In the genomic region with DNA sequence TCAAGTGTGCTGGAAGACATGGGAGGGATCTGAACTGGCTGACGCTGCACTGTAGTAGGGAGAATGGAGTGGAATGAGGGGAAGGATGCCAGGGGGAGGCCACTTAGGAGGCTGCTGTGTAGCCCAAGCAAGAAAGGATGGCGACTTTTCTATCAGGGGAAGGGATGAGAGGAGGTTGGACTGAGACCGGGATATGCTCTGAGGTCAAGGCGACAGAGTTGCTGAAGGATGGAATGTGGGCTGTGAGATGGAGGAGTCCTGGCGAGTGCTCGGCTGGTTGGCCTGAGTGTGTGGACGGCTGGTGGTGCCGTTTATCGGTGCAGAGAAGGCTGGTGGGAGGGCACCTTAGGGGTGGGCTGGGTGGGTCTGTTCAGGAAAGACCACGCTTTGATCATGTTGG, we compare ENCODE assay signal across 19 cellular contexts. TPM values are rescaled to one million over a fixed set of nuclear protein-coding genes. Genes with fewer than 3 reads are reported as not detected.
A peak's percentile ranks its signal among the peaks of the same experiment; 100 is the strongest.
DNase-seq lines count a peak whose midpoint lies in the region; ATAC-seq, FAIRE-seq and TF ChIP-seq lines count a peak whose summit lies in the region.
"Had no signal": no experiment of that assay in that cellular context is flagged by ENCODE, and none has a peak within 500 bp of the region (broad histone marks: within the 10 kb centered on the region; RNA-seq: fewer than 3 reads in every experiment).

No MANE protein-coding gene starts in this region.

- no peaks in the 10 kb centered on the region for H3K27me3 Mint-ChIP-seq in activated CD4-positive, alpha-beta T cell treated with anti-CD3 and anti-CD28 coated beads, Interleukin-2, amount 10 ng/mL, durations not matched to agents 7 days and 5 days
- H3K27me3 Mint-ChIP-seq in CD4-positive, CD25-positive, alpha-beta regulatory T cell, result peaks cover 10% of the 10 kb centered on the region
- peaks cover 14% of the 10 kb centered on the region for H3K27me3 Mint-ChIP-seq in endothelial cell (ENCODE audit: unreplicated experiment)

- no peak for DNase-seq in activated CD4-positive, alpha-beta T cell treated with anti-CD3 and anti-CD28 coated beads, Interleukin-2, amount 10 ng/mL, durations not matched to agents 7 days and 5 days
- no peak for DNase-seq in activated CD4-positive, alpha-beta T cell treated with anti-CD3 and anti-CD28 coated beads, Interleukin-2, amount 50 U/mL, for 4 hours
- no peak for DNase-seq in CD4-positive, CD25-positive, alpha-beta regulatory T cell
- DNase-seq in endothelial cell (ENCODE audit: low spot score) (no peak), tibial artery (no peak), urothelium cell line (ENCODE audit: low spot score) (no peak), DMS153 (lab: John Stamatoyannopoulos, UW) (no peak)
- DNase-seq: AML-193; CD8-positive, alpha-beta memory T cell; COR-L47; DMS 273 treated with DMSO at 0.1 percent for 48 hours; GM23248 had no signal

- ATAC-seq in CD4-positive, CD25-positive, alpha-beta regulatory T cell (ENCODE audit: low read depth in 2 of 2), result no peak
- ATAC-seq: A549, HepG2 had no signal

- CTCF ChIA-PET in activated CD4-positive, alpha-beta T cell treated with anti-CD3 and anti-CD28 coated beads, Interleukin-2, amount 10 ng/mL, durations not matched to agents 7 days and 5 days (lab: Charles Lee), result no interaction called here

- peaks cover 13% of the 10 kb centered on the region for H3K4me1 Mint-ChIP-seq in activated CD4-positive, alpha-beta T cell treated with anti-CD3 and anti-CD28 coated beads, Interleukin-2, amount 10 ng/mL, durations not matched to agents 7 days and 5 days
- peaks cover 0 to 11% (median 2%) of the 10 kb centered on the region in 4 donors for H3K4me1 Mint-ChIP-seq in CD4-positive, CD25-positive, alpha-beta regulatory T cell
- H3K4me1 Mint-ChIP-seq in endothelial cell (ENCODE audit: unreplicated experiment), result peaks cover 43% of the 10 kb centered on the region
- H3K4me1 Mint-ChIP-seq: IgD-negative memory B cell had no signal

- peaks cover 3% of the 10 kb centered on the region for H3K4me1 ChIP-seq in CD4-positive, CD25-positive, alpha-beta regulatory T cell (ENCODE audit: control insufficient read depth, insufficient read depth, low read length, poor library complexity, severe bottlenecking)
- peaks cover 0 to 5% (median 1%) of the 10 kb centered on the region in 4 donors for H3K4me1 ChIP-seq in tibial artery
- H3K4me1 ChIP-seq: HAP-1 had no signal

- TF ChIP-seq CTCF in endothelial cell (IDR thresholded peaks at IDR 0.05; ENCODE audit: unreplicated experiment) (no peak), tibial artery (IDR thresholded peaks at IDR 0.05) (no peak)

- H3K4me3 ChIP-seq in CD4-positive, CD25-positive, alpha-beta regulatory T cell (ENCODE audit: low read depth, low read length), result no peak overlapping the region
- no peak overlapping the region for H3K4me3 ChIP-seq in tibial artery
- H3K4me3 ChIP-seq: A549, GM23248, HAP-1 had no signal

- no peak for FAIRE-seq in urothelium cell line (lab: Jason Lieb, UNC)
- FAIRE-seq: A549, G401.6, GM12891, HepG2 had no signal

- intact Hi-C loops in tibial artery (cut with DNase I; ENCODE audit: low total_unique reads), result no loop called here

- H3K9me3 Mint-ChIP-seq in activated CD4-positive, alpha-beta T cell treated with anti-CD3 and anti-CD28 coated beads, Interleukin-2, amount 10 ng/mL, durations not matched to agents 7 days and 5 days, result no peaks in the 10 kb centered on the region
- peaks cover 0 to 2% (median 0%) of the 10 kb centered on the region in 7 donors for H3K9me3 Mint-ChIP-seq in CD4-positive, CD25-positive, alpha-beta regulatory T cell
- H3K9me3 Mint-ChIP-seq in endothelial cell (ENCODE audit: unreplicated experiment), result no peaks in the 10 kb centered on the region

- POLR2A ChIA-PET in activated CD4-positive, alpha-beta T cell treated with anti-CD3 and anti-CD28 coated beads, Interleukin-2, amount 10 ng/mL, durations not matched to agents 7 days and 5 days (lab: Charles Lee), result no interaction called here

- H3K36me3 ChIP-seq in CD4-positive, CD25-positive, alpha-beta regulatory T cell (ENCODE audit: control insufficient read depth, insufficient read depth, low read length), result no peaks in the 10 kb centered on the region
- H3K36me3 ChIP-seq in tibial artery, result no peaks in the 10 kb centered on the region
- H3K36me3 ChIP-seq: HAP-1 had no signal

- H3K27me3 ChIP-seq in CD4-positive, CD25-positive, alpha-beta regulatory T cell (ENCODE audit: control insufficient read depth, insufficient read depth, low read length), result no peaks in the 10 kb centered on the region
- H3K27me3 ChIP-seq in tibial artery, result no peaks in the 10 kb centered on the region

- no peak overlapping the region for H3K27ac ChIP-seq in CD4-positive, CD25-positive, alpha-beta regulatory T cell (ENCODE audit: insufficient read depth, low read length, poor library complexity, severe bottlenecking)
- H3K27ac ChIP-seq in tibial artery, result no peak overlapping the region
- H3K27ac ChIP-seq: 22Rv1, A549, GM23248 had no signal

- H3K27ac Mint-ChIP-seq in activated CD4-positive, alpha-beta T cell treated with anti-CD3 and anti-CD28 coated beads, Interleukin-2, amount 10 ng/mL, durations not matched to agents 7 days and 5 days, result peak overlapping the region; percentile 59
- H3K27ac Mint-ChIP-seq in CD4-positive, CD25-positive, alpha-beta regulatory T cell, result peak overlapping the region in 2 of 3 donors; percentile 20 to 45
- no peak overlapping the region for H3K27ac Mint-ChIP-seq in endothelial cell (ENCODE audit: unreplicated experiment)
- H3K27ac Mint-ChIP-seq: CD8-positive, alpha-beta memory T cell had no signal

- no peaks in the 10 kb centered on the region for H3K36me3 Mint-ChIP-seq in activated CD4-positive, alpha-beta T cell treated with anti-CD3 and anti-CD28 coated beads, Interleukin-2, amount 10 ng/mL, durations not matched to agents 7 days and 5 days (ENCODE audit: low read depth)
- no peaks in the 10 kb centered on the region for H3K36me3 Mint-ChIP-seq in CD4-positive, CD25-positive, alpha-beta regulatory T cell
- peaks cover 5% of the 10 kb centered on the region for H3K36me3 Mint-ChIP-seq in endothelial cell (ENCODE audit: low read depth, unreplicated experiment)
- H3K36me3 Mint-ChIP-seq: CD8-positive, alpha-beta memory T cell had no signal

- no peaks in the 10 kb centered on the region for H3K9me3 ChIP-seq in CD4-positive, CD25-positive, alpha-beta regulatory T cell (ENCODE audit: control insufficient read depth in 2 of 2, low read length in 2 of 2)
- no peaks in the 10 kb centered on the region for H3K9me3 ChIP-seq in tibial artery
- H3K9me3 ChIP-seq: A549, HAP-1 had no signal

- no peak overlapping the region for H3K4me3 Mint-ChIP-seq in activated CD4-positive, alpha-beta T cell treated with anti-CD3 and anti-CD28 coated beads, Interleukin-2, amount 10 ng/mL, durations not matched to agents 7 days and 5 days
- H3K4me3 Mint-ChIP-seq in CD4-positive, CD25-positive, alpha-beta regulatory T cell, result no peak overlapping the region
- peak overlapping the region; percentile 14 for H3K4me3 Mint-ChIP-seq in endothelial cell (ENCODE audit: unreplicated experiment)
- H3K4me3 Mint-ChIP-seq: CD8-positive, alpha-beta memory T cell; IgD-negative memory B cell had no signal

RNA-seq across cellular contexts. Expression of gene IRS2, which starts 45.7 kb away (rescaled TPM):
- 1 to 10 TPM; 3.4 to 4.2 TPM for total RNA-seq in activated CD4-positive, alpha-beta T cell treated with anti-CD3 and anti-CD28 coated beads, Interleukin-2, amount 10 ng/mL, durations not matched to agents 7 days and 5 days
- 86.7 TPM for total RNA-seq in CD4-positive, CD25-positive, alpha-beta regulatory T cell
- 1 to 10 TPM; 1.9 to 3.3 (median 2.6) TPM for polyA plus RNA-seq in CD4-positive, CD25-positive, alpha-beta regulatory T cell
- total RNA-seq in endothelial cell (ENCODE audit: unreplicated experiment), result 16.4 TPM
